In genomic region chr6:156791261-156791850, GRCh38 we compare ENCODE assay signal across 1 cellular context.
TF ChIP-seq lines count a peak whose summit lies in the region.

No MANE protein-coding gene starts in this region.

TF ChIP-seq in GM12878, 131 proteins besides CTCF, POLR2A, EP300 and RAD21 (continued from another document and continues in another):
- no peak; the same call in 1 of the 2 replicates for TF ChIP-seq MLLT1 (IDR thresholded peaks at IDR 0.05)
- no peak for TF ChIP-seq RBBP5 (conservative IDR thresholded peaks at IDR 0.05)
- TF ChIP-seq ZBTB33 (IDR thresholded peaks at IDR 0.05) = no peak
- no peak for TF ChIP-seq IRF3 (IDR thresholded peaks at IDR 0.05)
- TF ChIP-seq E2F4 (IDR thresholded peaks at IDR 0.05; ENCODE audit: low read depth, low read length) = no peak
- no peak for TF ChIP-seq YY1 (IDR thresholded peaks at IDR 0.05; ENCODE audit: low read depth, low read length)
- TF ChIP-seq MEF2B (IDR thresholded peaks at IDR 0.05; ENCODE audit: partially characterized antibody, poor library complexity, severe bottlenecking) = peak; percentile 56
- TF ChIP-seq ZBTB40 (IDR thresholded peaks at IDR 0.05; ENCODE audit: borderline replicate concordance) = no peak
- no peak for TF ChIP-seq ZZZ3 (IDR thresholded peaks at IDR 0.05; ENCODE audit: control insufficient read depth, insufficient read length, low read depth)
- TF ChIP-seq POU2F2 (IDR thresholded peaks at IDR 0.05; ENCODE audit: borderline replicate concordance, low read depth, low read length) = peak; percentile 32
- TF ChIP-seq POLR2AphosphoS5 (IDR thresholded peaks at IDR 0.05; ENCODE audit: low read length) = peak; percentile 41; the same call in 1 of the 2 replicates
- TF ChIP-seq NFIC (IDR thresholded peaks at IDR 0.05; ENCODE audit: low read depth, low read length) = peak; percentile 44; the same call in 1 of the 2 replicates
- TF ChIP-seq ZSCAN29 (IDR thresholded peaks at IDR 0.05) = no peak
- TF ChIP-seq SREBF1 (IDR thresholded peaks at IDR 0.05; ENCODE audit: low read length) = no peak
- no peak for TF ChIP-seq MXI1 (IDR thresholded peaks at IDR 0.05; ENCODE audit: low read depth, low read length)
- no peak for TF ChIP-seq ELK1 (IDR thresholded peaks at IDR 0.05; ENCODE audit: low read depth, low read length)
- TF ChIP-seq ATF2 (IDR thresholded peaks at IDR 0.05; ENCODE audit: low read length) = no peak
- no peak for TF ChIP-seq RELA (IDR thresholded peaks at IDR 0.05; ENCODE audit: borderline replicate concordance, partially characterized antibody)
- no peak for TF ChIP-seq TCF12 (IDR thresholded peaks at IDR 0.05; ENCODE audit: low read depth, low read length)
- TF ChIP-seq ETV6 (conservative IDR thresholded peaks at IDR 0.05 in 1 of 2, IDR thresholded peaks at IDR 0.05 in 1 of 2; ENCODE audit: borderline replicate concordance in 1 of 2, low read depth in 1 of 2) = no peak
- no peak for TF ChIP-seq EZH2 (IDR thresholded peaks at IDR 0.05; ENCODE audit: borderline replicate concordance, control insufficient read depth, low read depth, low read length)
- no peak for TF ChIP-seq HCFC1 (IDR thresholded peaks at IDR 0.05; ENCODE audit: low read length)
- TF ChIP-seq TAF1 (IDR thresholded peaks at IDR 0.05; ENCODE audit: borderline replicate concordance, low read depth, low read length) = no peak
- no peak for TF ChIP-seq SUZ12 (IDR thresholded peaks at IDR 0.05; ENCODE audit: unreplicated experiment)
- TF ChIP-seq KLF5 (IDR thresholded peaks at IDR 0.05; ENCODE audit: partially characterized antibody) = no peak
- TF ChIP-seq PAX8 (IDR thresholded peaks at IDR 0.05) = no peak
- peak; percentile 70 for TF ChIP-seq IKZF1 (conservative IDR thresholded peaks at IDR 0.05)
- TF ChIP-seq ZNF24 (IDR thresholded peaks at IDR 0.05) = no peak
- TF ChIP-seq BMI1 (IDR thresholded peaks at IDR 0.05; ENCODE audit: borderline replicate concordance) = no peak
- no peak for TF ChIP-seq ZNF592 (IDR thresholded peaks at IDR 0.05)
- TF ChIP-seq CHD1 (IDR thresholded peaks at IDR 0.05; ENCODE audit: low read depth, low read length) = no peak
- TF ChIP-seq MYC (IDR thresholded peaks at IDR 0.05; ENCODE audit: insufficient read depth, insufficient read length, insufficient replicate concordance, low read length, severe bottlenecking) = no peak
- TF ChIP-seq POLR2AphosphoS2 (IDR thresholded peaks at IDR 0.05; ENCODE audit: low read depth, low read length) = no peak
- no peak for TF ChIP-seq PML (IDR thresholded peaks at IDR 0.05; ENCODE audit: low read length)
- TF ChIP-seq RFX5 (IDR thresholded peaks at IDR 0.05; ENCODE audit: low read depth, low read length) = no peak
- no peak for TF ChIP-seq BCL3 (IDR thresholded peaks at IDR 0.05; ENCODE audit: borderline replicate concordance, insufficient read depth, low read depth, low read length, poor library complexity, severe bottlenecking)
- TF ChIP-seq IRF5 (IDR thresholded peaks at IDR 0.05; ENCODE audit: borderline replicate concordance) = no peak
- no peak for TF ChIP-seq IRF4 (IDR thresholded peaks at IDR 0.05; ENCODE audit: low read depth, low read length)
